Comparison of ENCODE assay signal across 8 cellular contexts in the genomic region with DNA sequence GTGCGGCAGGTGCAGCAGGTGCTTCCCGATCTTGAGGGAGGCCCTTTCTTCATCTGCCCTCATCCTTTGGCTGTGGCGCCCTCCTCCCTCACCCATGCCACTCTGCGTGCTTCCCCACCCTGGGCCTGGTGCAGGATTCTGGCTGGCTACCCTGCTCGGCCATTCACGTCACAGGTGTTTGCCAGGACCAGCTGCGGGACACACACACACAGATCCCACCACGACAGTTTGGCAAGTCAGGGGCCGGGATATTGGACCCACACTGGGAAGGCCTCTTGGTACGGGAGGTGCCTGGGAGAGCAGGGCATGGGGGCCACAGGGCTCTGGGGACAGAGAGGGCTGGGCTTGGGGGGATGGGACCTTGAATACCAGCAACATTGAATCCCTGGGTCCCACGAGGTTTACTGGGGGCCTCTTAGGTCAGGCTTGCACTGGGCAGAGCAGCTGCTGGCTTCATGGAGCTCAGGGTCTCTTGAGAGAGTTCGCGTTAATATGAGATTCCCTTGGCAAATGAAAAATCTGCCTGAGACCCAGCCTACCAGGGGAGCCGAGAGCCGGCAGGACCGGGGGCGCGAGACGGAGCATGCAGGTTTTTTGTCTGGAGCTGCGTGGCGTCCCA. TPM values are rescaled to one million over a fixed set of nuclear protein-coding genes. Genes with fewer than 3 reads are reported as not detected.
DNase-seq lines count a peak whose midpoint lies in the region; ATAC-seq and TF ChIP-seq lines count a peak whose summit lies in the region.

No MANE protein-coding gene starts in this region.

- H3K27ac ChIP-seq in gastroesophageal sphincter (peak overlapping the region in 3 of 4 donors; percentile 2 to 60 (median 47)), subcutaneous abdominal adipose tissue (ENCODE audit: low read depth, low read length) (peak overlapping the region; percentile 50)

- peaks cover 67% of the 10 kb centered on the region for H3K4me1 Mint-ChIP-seq in T-helper 2 cell treated with Interferon-gamma antibody and Interleukin-4, amounts not matched to agents 5 μg/mL and 100 μg/mL, for 36 hours (ENCODE audit: low read depth)

- no peaks in the 10 kb centered on the region for H3K36me3 ChIP-seq in gastroesophageal sphincter
- H3K36me3 ChIP-seq in subcutaneous abdominal adipose tissue (ENCODE audit: control insufficient read depth in 5 of 5, insufficient read depth in 5 of 5, low read length in 5 of 5) = peaks cover 0 to under 1% (median 0%) of the 10 kb centered on the region in 5 donors

- H3K27me3 ChIP-seq in gastroesophageal sphincter (no peaks in the 10 kb centered on the region), subcutaneous abdominal adipose tissue (ENCODE audit: control insufficient read depth in 5 of 5, insufficient read depth in 4 of 5, low read length in 5 of 5) (no peaks in the 10 kb centered on the region)

- DNase-seq in T-helper 2 cell treated with Interferon-gamma antibody and Interleukin-4, amounts not matched to agents 5 μg/mL and 100 μg/mL, for 36 hours (ENCODE audit: low spot score) = no peak
- DNase-seq in T-helper 2 cell = no peak
- peak; percentile 20 for DNase-seq in LHCN-M2 (ENCODE audit: low read depth)
- no peak for DNase-seq in RKO (ENCODE audit: low spot score)
- no peak for DNase-seq in H4 (ENCODE audit: low spot score)
- no peak for DNase-seq in activated effector memory CD4-positive, alpha-beta T cell treated with anti-CD3 and anti-CD28 coated beads, Interleukin-2, amount 50 U/mL, for 16 hours

- no peak for ATAC-seq in gastroesophageal sphincter

- H3K27ac Mint-ChIP-seq in T-helper 2 cell treated with Interferon-gamma antibody and Interleukin-4, amounts not matched to agents 5 μg/mL and 100 μg/mL, for 36 hours = no peak overlapping the region

- H3K4me3 ChIP-seq in gastroesophageal sphincter (peak overlapping the region in 1 of 2 donors; percentile 3), subcutaneous abdominal adipose tissue (ENCODE audit: low read depth in 1 of 5, low read length in 5 of 5) (peak overlapping the region in 2 of 5 donors; percentile 9 to 42)

- H3K4me3 Mint-ChIP-seq in T-helper 2 cell treated with Interferon-gamma antibody and Interleukin-4, amounts not matched to agents 5 μg/mL and 100 μg/mL, for 36 hours = peak overlapping the region; percentile 71

- H3K9me3 Mint-ChIP-seq in T-helper 2 cell treated with Interferon-gamma antibody and Interleukin-4, amounts not matched to agents 5 μg/mL and 100 μg/mL, for 36 hours = no peaks in the 10 kb centered on the region

- 17 to 60% methylated on average over 1 to 3 of the region's 21 CpGs for WGBS in gastroesophageal sphincter (ENCODE audit: low coverage in 1 of 2), 2 donors

- H3K4me1 ChIP-seq in gastroesophageal sphincter = peaks cover 0 to 35% (median 14%) of the 10 kb centered on the region in 3 donors
- H3K4me1 ChIP-seq in subcutaneous abdominal adipose tissue (ENCODE audit: control insufficient read depth in 5 of 5, insufficient read depth in 5 of 5, low read length in 5 of 5) = peaks cover 9 to 74% (median 54%) of the 10 kb centered on the region in 5 donors

- peaks cover 66% of the 10 kb centered on the region for H3K36me3 Mint-ChIP-seq in T-helper 2 cell treated with Interferon-gamma antibody and Interleukin-4, amounts not matched to agents 5 μg/mL and 100 μg/mL, for 36 hours (ENCODE audit: low read depth)

- H3K9ac ChIP-seq in subcutaneous abdominal adipose tissue (ENCODE audit: low read length in 5 of 5) = peak overlapping the region in 4 of 5 donors; percentile 23 to 46 (median 29)

- no peak for TF ChIP-seq EP300 in gastroesophageal sphincter (IDR thresholded peaks at IDR 0.05)

- TF ChIP-seq CTCF in gastroesophageal sphincter (IDR thresholded peaks at IDR 0.05) = no peak

- no peak for TF ChIP-seq POLR2A in gastroesophageal sphincter (IDR thresholded peaks at IDR 0.05)

- H3K27me3 Mint-ChIP-seq in T-helper 2 cell treated with Interferon-gamma antibody and Interleukin-4, amounts not matched to agents 5 μg/mL and 100 μg/mL, for 36 hours (ENCODE audit: low read depth) = no peaks in the 10 kb centered on the region

- H3K9me3 ChIP-seq in gastroesophageal sphincter = no peaks in the 10 kb centered on the region
- peaks cover 0 to 2% (median 0%) of the 10 kb centered on the region in 5 donors for H3K9me3 ChIP-seq in subcutaneous abdominal adipose tissue (ENCODE audit: control insufficient read depth in 5 of 5, low read length in 5 of 5)

RNA-seq across cellular contexts. Expression of gene ADCY7, which starts 15.1 kb away (rescaled TPM):
- total RNA-seq in LHCN-M2 (2014; rRNA removed) (38.5 and 40.7 TPM in 2 replicates), gastroesophageal sphincter (10 to 100 TPM; 12.7 to 23.5 (median 19.3) TPM)
- 12.4 TPM for polyA plus RNA-seq in LHCN-M2 (2012)
- total RNA-seq in H4 (2014; rRNA removed; shearing (Covaris generic)) = 28.8 and 41.6 TPM in 2 replicates
